In genomic region chr14:35336171-35337073, GRCh38 we compare ENCODE assay signal across 8 cellular contexts. TPM values are rescaled to one million over a fixed set of nuclear protein-coding genes. Genes with fewer than 3 reads are reported as not detected.
DNase-seq lines count a peak whose midpoint lies in the region; ATAC-seq and TF ChIP-seq lines count a peak whose summit lies in the region.

No MANE protein-coding gene starts in this region.

- no peaks in the 10 kb centered on the region for H3K9me3 ChIP-seq in HUES64 (ENCODE audit: insufficient read depth, low read depth, low read length)

- no peak for TF ChIP-seq CTCF in astrocyte of the spinal cord (IDR thresholded peaks at IDR 0.05; ENCODE audit: low read depth, low read length)
- TF ChIP-seq CTCF in retinal pigment epithelial cell (conservative IDR thresholded peaks at IDR 0.05; ENCODE audit: low read depth, low read length), result no peak

- no peak overlapping the region for H3K4me3 ChIP-seq in HUES64 (ENCODE audit: low read length)
- H3K4me3 ChIP-seq in astrocyte of the spinal cord (ENCODE audit: low read depth, low read length), result no peak overlapping the region
- H3K4me3 ChIP-seq in retinal pigment epithelial cell (ENCODE audit: low read length), result no peak overlapping the region

- H3K4me1 ChIP-seq in HUES64 (ENCODE audit: insufficient read depth, low read length), result peaks cover 45% of the 10 kb centered on the region

- peak overlapping the region; percentile 45 for H3K27ac ChIP-seq in HUES64 (ENCODE audit: low read depth, low read length)

- H3K36me3 ChIP-seq in HUES64 (ENCODE audit: insufficient read depth, low read length), result no peaks in the 10 kb centered on the region

- peak overlapping the region; percentile 26; the same call in 1 of the 2 replicates for H3K9ac ChIP-seq in HUES64 (ENCODE audit: low read depth, low read length)

- peak; percentile 22 for DNase-seq in astrocyte of the spinal cord (ENCODE audit: low read depth, low spot score)
- peak in 30 of 51 donors; percentile 11 to 70 (median 34) for DNase-seq in hypothalamus (lab: John Stamatoyannopoulos, UW)
- peak; percentile 41 for DNase-seq in retinal pigment epithelial cell (ENCODE audit: low read depth)
- no peak for DNase-seq in T1000 (lab: John Stamatoyannopoulos, UW)
- DNase-seq in NCI-H2081 treated with DMSO at 0.1 percent for 48 hours (lab: John Stamatoyannopoulos, UW), result no peak

- no peak for ATAC-seq in HG03432 (IDR thresholded peaks at IDR 0.05; ENCODE audit: unreplicated experiment)
- ATAC-seq in HG02885 (IDR thresholded peaks at IDR 0.05; ENCODE audit: poor library complexity, unreplicated experiment), result no peak

- in situ Hi-C loops in astrocyte of the spinal cord (cut with HindIII; ENCODE audit: low sequenced_read_pairs), result no loop called here

- H3K27me3 ChIP-seq in HUES64 (ENCODE audit: insufficient read depth, low read length), result no peaks in the 10 kb centered on the region

- WGBS in HUES64, result 45% methylated on average over 26 of the region's 26 CpGs

RNA-seq across cellular contexts. Expression of gene PSMA6, which starts 44.2 kb away (rescaled TPM):
- polyA plus RNA-seq in HUES64 (2013, experiment 1 of 2), result 188 TPM
- polyA plus RNA-seq in HUES64 (2013, experiment 2 of 2), result 182 TPM

Comparison
In these comparisons a context has a peak if more than half of its experiments do, and no peak if none do; other contexts are left out.
1. DNase-seq: peak in astrocyte of the spinal cord (single experiment), hypothalamus (30 of 51) and retinal pigment epithelial cell (single experiment); none in T1000 (single experiment) and NCI-H2081 treated with DMSO at 0.1 percent for 48 hours (single experiment).